Comparison of ENCODE assay signal across 8 cellular contexts in the genomic region with DNA sequence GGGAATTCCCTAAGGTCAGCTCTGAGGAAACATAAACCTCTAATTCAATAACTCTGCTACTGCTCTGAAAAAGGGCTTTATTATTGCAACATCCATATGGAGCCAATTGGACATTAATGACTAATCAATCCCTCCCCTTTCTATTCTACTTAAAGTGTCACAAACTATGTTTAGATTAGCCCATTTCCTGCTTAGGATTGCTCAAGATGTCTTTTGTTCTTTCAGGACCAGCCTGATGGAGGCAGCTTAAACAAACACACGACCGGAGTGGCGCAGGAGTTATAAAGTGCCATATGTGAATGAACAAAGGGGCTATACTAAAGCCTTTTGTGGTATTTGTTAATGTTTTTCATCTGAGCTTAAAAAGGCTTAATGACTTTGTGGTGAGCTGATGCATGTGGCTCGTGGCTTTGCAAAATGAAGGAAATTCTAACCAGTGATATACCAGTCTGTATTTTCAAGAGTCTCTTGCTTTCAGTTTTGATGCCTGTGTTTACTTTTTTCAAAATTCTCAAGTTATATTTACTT.
DNase-seq lines count a peak whose midpoint lies in the region; ATAC-seq, FAIRE-seq and TF ChIP-seq lines count a peak whose summit lies in the region.

No MANE protein-coding gene starts in this region.

- H3K4me1 ChIP-seq in lower lobe of right lung, result peaks cover 22% of the 10 kb centered on the region

- H3K9me3 ChIP-seq in lower lobe of right lung, result no peaks in the 10 kb centered on the region

- TF ChIP-seq CTCF in GM12865 (IDR thresholded peaks at IDR 0.05; ENCODE audit: insufficient read depth, low read depth, low read length, missing control alignments) (no peak), WI38 (IDR thresholded peaks at IDR 0.05; ENCODE audit: low read depth, low read length) (no peak), lower lobe of right lung (IDR thresholded peaks at IDR 0.05) (no peak)

- no peaks in the 10 kb centered on the region for H3K36me3 ChIP-seq in lower lobe of right lung

- peak; percentile 38 for DNase-seq in GM12865 (ENCODE audit: low read depth)
- peak; percentile 71 for DNase-seq in NCI-H1436 treated with DMSO at 0.1 percent for 48 hours (lab: John Stamatoyannopoulos, UW)
- DNase-seq in lower lobe of right lung, result peak; percentile 48
- DNase-seq in 8988T, result no peak
- DNase-seq in RCC 7860 (ENCODE audit: low spot score), result no peak
- DNase-seq in NCI-H1694 treated with DMSO at 0.1 percent for 48 hours (lab: John Stamatoyannopoulos, UW), result no peak

- no peak for FAIRE-seq in RCC 7860 (lab: Jason Lieb, UNC)

- H3K27me3 ChIP-seq in lower lobe of right lung (ENCODE audit: low read depth), result no peaks in the 10 kb centered on the region

- H3K4me3 ChIP-seq in GM12865 (ENCODE audit: low read depth, low read length) (peak overlapping the region; percentile 16; the same call in 1 of the 2 replicates), WI38 (ENCODE audit: low read depth, low read length) (peak overlapping the region; percentile 31), lower lobe of right lung (no peak overlapping the region)

- peak overlapping the region; percentile 20 for H3K27ac ChIP-seq in lower lobe of right lung

- ATAC-seq in lower lobe of right lung, result peak; percentile 87 to 90
- ATAC-seq in GM21576 (IDR thresholded peaks at IDR 0.05; ENCODE audit: unreplicated experiment), result no peak

- intact Hi-C loops in lower lobe of right lung (cut with DNase I), result no loop called here

Comparison
In these comparisons a context has a peak if more than half of its experiments do, and no peak if none do; other contexts are left out.
1. DNase-seq: peak in GM12865 (single experiment), NCI-H1436 treated with DMSO at 0.1 percent for 48 hours (single experiment) and lower lobe of right lung (single experiment); none in 8988T (single experiment), RCC 7860 (single experiment) and NCI-H1694 treated with DMSO at 0.1 percent for 48 hours (single experiment).